In the genomic region with DNA sequence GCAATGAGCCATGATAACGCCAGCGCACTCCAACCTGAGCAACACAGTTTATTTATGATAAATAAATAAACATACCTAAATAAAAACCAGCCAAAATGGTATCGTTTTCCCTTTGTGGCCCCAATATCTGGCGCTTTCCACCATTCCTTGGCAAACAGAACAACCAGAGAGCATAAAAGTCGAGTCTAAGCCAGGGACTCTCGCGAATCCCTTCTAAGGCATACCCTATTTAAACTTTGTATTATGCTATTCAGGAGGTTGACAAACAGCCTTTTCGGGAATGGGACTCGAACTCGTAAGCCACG, we compare ENCODE assay signal across 8 cellular contexts. TPM values are rescaled to one million over a fixed set of nuclear protein-coding genes. Genes with fewer than 3 reads are reported as not detected.
A peak's percentile ranks its signal among the peaks of the same experiment; 100 is the strongest.
DNase-seq lines count a peak whose midpoint lies in the region; ATAC-seq and TF ChIP-seq lines count a peak whose summit lies in the region.

No MANE protein-coding gene starts in this region.

- peak overlapping the region; percentile 59 for H2AFZ ChIP-seq in neural cell (ENCODE audit: low read depth, low read length)

- H3K36me3 ChIP-seq in MG63 (peaks cover 60% of the 10 kb centered on the region), ectodermal cell (ENCODE audit: control insufficient read depth, insufficient read depth, low read length) (no peaks in the 10 kb centered on the region), neural cell (ENCODE audit: insufficient read depth, low read length) (no peaks in the 10 kb centered on the region)

- peaks cover 19% of the 10 kb centered on the region for H4K20me1 ChIP-seq in neural cell (ENCODE audit: insufficient read depth)

- peaks cover 5% of the 10 kb centered on the region for H3K4me1 ChIP-seq in ectodermal cell (ENCODE audit: control insufficient read depth, insufficient read depth, low read length)

- H3K9ac ChIP-seq in neural cell (ENCODE audit: low read length) = peak overlapping the region; percentile 100

- TF ChIP-seq CTCF in CD14-positive monocyte (IDR thresholded peaks at IDR 0.05) = no peak
- no peak for TF ChIP-seq CTCF in neural cell (IDR thresholded peaks at IDR 0.05; ENCODE audit: poor library complexity, severe bottlenecking)

- no peak for TF ChIP-seq RAD21 in neural cell (conservative IDR thresholded peaks at IDR 0.05)

- H3K4me3 ChIP-seq in MG63 = peak overlapping the region; percentile 99
- peak overlapping the region; percentile 94 for H3K4me3 ChIP-seq in ectodermal cell (ENCODE audit: insufficient read depth, low read depth, low read length)
- peak overlapping the region; percentile 95 for H3K4me3 ChIP-seq in neural cell (ENCODE audit: low read length)

- no peaks in the 10 kb centered on the region for H3K9me3 ChIP-seq in MG63
- H3K9me3 ChIP-seq in ectodermal cell (ENCODE audit: control insufficient read depth, low read length) = no peaks in the 10 kb centered on the region
- H3K9me3 ChIP-seq in neural cell (ENCODE audit: low read length) = no peaks in the 10 kb centered on the region

- peaks cover 33% of the 10 kb centered on the region for H3K4me1 Mint-ChIP-seq in CD14-positive monocyte

- H3K79me2 ChIP-seq in neural cell (replicated peaks; ENCODE audit: insufficient read depth, low read length) = peaks cover 42% of the 10 kb centered on the region

- TF ChIP-seq EP300 in neural cell (conservative IDR thresholded peaks at IDR 0.05; ENCODE audit: poor library complexity, severe bottlenecking) = no peak

- H3K27me3 Mint-ChIP-seq in CD14-positive monocyte (ENCODE audit: low read depth in 3 of 3) = peaks cover 0 to 2% (median 0%) of the 10 kb centered on the region in 3 donors

- H3K27ac ChIP-seq in ectodermal cell (ENCODE audit: insufficient read depth, low read depth, low read length, poor library complexity, severe bottlenecking) (peak overlapping the region; percentile 65), neural cell (ENCODE audit: low read length) (peak overlapping the region; percentile 100)

- peak overlapping the region; percentile 39 for H3K4me2 ChIP-seq in neural cell (ENCODE audit: low read length)

- H3K27me3 ChIP-seq in MG63 = no peaks in the 10 kb centered on the region
- H3K27me3 ChIP-seq in ectodermal cell (ENCODE audit: control insufficient read depth, insufficient read depth, low read length, poor library complexity, severe bottlenecking) = no peaks in the 10 kb centered on the region
- no peaks in the 10 kb centered on the region for H3K27me3 ChIP-seq in neural cell (ENCODE audit: insufficient read depth, low read depth, low read length)

- peaks cover 0 to 2% (median 0%) of the 10 kb centered on the region in 7 donors for H3K9me3 Mint-ChIP-seq in CD14-positive monocyte

- no peak for ATAC-seq in GM19035 (IDR thresholded peaks at IDR 0.05; ENCODE audit: unreplicated experiment)

- intact Hi-C loops in CD14-positive monocyte (cut with micrococcal nuclease) = loop anchor here in 1 of 2 donors (10.0 kb wide), 1 partner anchor 718 kb away; a partner anchor contains a TSS

- no peak for DNase-seq in CD14-positive monocyte (ENCODE audit: low spot score)
- no peak for DNase-seq in MG63
- DNase-seq in middle frontal gyrus (ENCODE audit: extremely low spot score, low spot score) = no peak
- DNase-seq in pons (ENCODE audit: low spot score) = no peak
- no peak for DNase-seq in GM03348 (ENCODE audit: low spot score)

- peak overlapping the region; percentile 97 to 99 (median 98) for H3K27ac Mint-ChIP-seq in CD14-positive monocyte

- no peaks in the 10 kb centered on the region for H3F3A ChIP-seq in neural cell (ENCODE audit: insufficient read depth, low read length, poor library complexity, severe bottlenecking)

- H3K9me2 ChIP-seq in neural cell (ENCODE audit: insufficient read depth, low read length) = no peaks in the 10 kb centered on the region

- peak overlapping the region; percentile 95 to 96 for H3K4me3 Mint-ChIP-seq in CD14-positive monocyte

- no peaks in the 10 kb centered on the region for H3K36me3 Mint-ChIP-seq in CD14-positive monocyte

- WGBS in ectodermal cell, 2 experiments = 42 to 51% methylated on average over 9 to 11 of the region's 11 CpGs

TF ChIP-seq in neural cell, 6 proteins besides CTCF, POLR2A, EP300 and RAD21:
- TF ChIP-seq, protein P1, sequence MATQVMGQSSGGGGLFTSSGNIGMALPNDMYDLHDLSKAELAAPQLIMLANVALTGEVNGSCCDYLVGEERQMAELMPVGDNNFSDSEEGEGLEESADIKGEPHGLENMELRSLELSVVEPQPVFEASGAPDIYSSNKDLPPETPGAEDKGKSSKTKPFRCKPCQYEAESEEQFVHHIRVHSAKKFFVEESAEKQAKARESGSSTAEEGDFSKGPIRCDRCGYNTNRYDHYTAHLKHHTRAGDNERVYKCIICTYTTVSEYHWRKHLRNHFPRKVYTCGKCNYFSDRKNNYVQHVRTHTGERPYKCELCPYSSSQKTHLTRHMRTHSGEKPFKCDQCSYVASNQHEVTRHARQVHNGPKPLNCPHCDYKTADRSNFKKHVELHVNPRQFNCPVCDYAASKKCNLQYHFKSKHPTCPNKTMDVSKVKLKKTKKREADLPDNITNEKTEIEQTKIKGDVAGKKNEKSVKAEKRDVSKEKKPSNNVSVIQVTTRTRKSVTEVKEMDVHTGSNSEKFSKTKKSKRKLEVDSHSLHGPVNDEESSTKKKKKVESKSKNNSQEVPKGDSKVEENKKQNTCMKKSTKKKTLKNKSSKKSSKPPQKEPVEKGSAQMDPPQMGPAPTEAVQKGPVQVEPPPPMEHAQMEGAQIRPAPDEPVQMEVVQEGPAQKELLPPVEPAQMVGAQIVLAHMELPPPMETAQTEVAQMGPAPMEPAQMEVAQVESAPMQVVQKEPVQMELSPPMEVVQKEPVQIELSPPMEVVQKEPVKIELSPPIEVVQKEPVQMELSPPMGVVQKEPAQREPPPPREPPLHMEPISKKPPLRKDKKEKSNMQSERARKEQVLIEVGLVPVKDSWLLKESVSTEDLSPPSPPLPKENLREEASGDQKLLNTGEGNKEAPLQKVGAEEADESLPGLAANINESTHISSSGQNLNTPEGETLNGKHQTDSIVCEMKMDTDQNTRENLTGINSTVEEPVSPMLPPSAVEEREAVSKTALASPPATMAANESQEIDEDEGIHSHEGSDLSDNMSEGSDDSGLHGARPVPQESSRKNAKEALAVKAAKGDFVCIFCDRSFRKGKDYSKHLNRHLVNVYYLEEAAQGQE (IDR thresholded peaks at IDR 0.05; ENCODE audit: borderline replicate concordance) = no peak
- TF ChIP-seq POLR2AphosphoS5 (IDR thresholded peaks at IDR 0.05) (no peak), SMC3 (conservative IDR thresholded peaks at IDR 0.05; ENCODE audit: poor library complexity) (no peak), MXI1 (conservative IDR thresholded peaks at IDR 0.05; ENCODE audit: poor library complexity, severe bottlenecking) (no peak), EZH2 (IDR thresholded peaks at IDR 0.05; ENCODE audit: borderline replicate concordance, insufficient read depth, low read length, poor library complexity, severe bottlenecking) (no peak), TAF1 (IDR thresholded peaks at IDR 0.05; ENCODE audit: low read depth) (no peak)
TF ChIP-seq in neural cell: peak in this region for 0.

RNA-seq across cellular contexts. Expression of a gene that starts 0.4 kb away (rescaled TPM):
- polyA plus RNA-seq in CD14-positive monocyte (100 to 1,000 TPM; 137 to 174 TPM), neural cell (920 and 1,016 TPM in 2 replicates)
- 280 and 444 TPM in 2 replicates for total RNA-seq in MG63 (2014; rRNA removed; shearing (Covaris generic); ENCODE audit: low replicate concordance)
- polyA plus RNA-seq in ectodermal cell (2013, experiment 1 of 4) = 611 TPM
- 587 TPM for polyA plus RNA-seq in ectodermal cell (2013, experiment 2 of 4)
- 499 TPM for polyA plus RNA-seq in ectodermal cell (2013, experiment 3 of 4)
- polyA plus RNA-seq in ectodermal cell (2013, experiment 4 of 4) = 518 TPM
- polyA minus RNA-seq in neural cell = 1,092 and 1,245 TPM in 2 replicates

RNA-seq across cellular contexts. Expression of a gene that starts 48.5 kb away (rescaled TPM):
- polyA plus RNA-seq in CD14-positive monocyte (100 to 1,000 TPM; 313 to 325 TPM), neural cell (181 and 201 TPM in 2 replicates)
- total RNA-seq in MG63 (2014; rRNA removed; shearing (Covaris generic); ENCODE audit: low replicate concordance) = 80.6 and 119 TPM in 2 replicates
- 176 TPM for polyA plus RNA-seq in ectodermal cell (2013, experiment 1 of 4)
- 180 TPM for polyA plus RNA-seq in ectodermal cell (2013, experiment 2 of 4)
- 174 TPM for polyA plus RNA-seq in ectodermal cell (2013, experiment 3 of 4)
- polyA plus RNA-seq in ectodermal cell (2013, experiment 4 of 4) = 196 TPM
- polyA minus RNA-seq in neural cell = 204 and 212 TPM in 2 replicates
